In the genomic region with DNA sequence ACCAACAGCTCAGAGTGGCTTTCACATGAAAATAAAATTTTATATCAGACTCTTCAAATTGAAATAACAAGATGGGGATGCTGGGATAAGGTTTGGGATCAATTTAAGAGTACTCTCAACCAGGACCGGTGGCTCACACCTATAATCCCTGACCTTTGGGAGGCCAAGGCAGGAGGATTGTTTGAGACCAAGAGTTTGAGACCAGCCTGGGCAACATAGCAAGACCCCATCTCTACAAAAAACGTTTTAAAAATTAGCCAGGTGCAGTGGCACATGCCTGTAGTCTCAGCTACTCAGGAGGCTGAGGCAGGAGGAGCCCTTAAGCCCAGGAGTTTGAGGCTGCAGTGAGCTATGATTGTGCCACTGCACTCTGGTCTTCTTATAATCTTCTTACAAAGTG, we compare ENCODE assay signal across 17 cellular contexts. TPM values are rescaled to one million over a fixed set of nuclear protein-coding genes. Genes with fewer than 3 reads are reported as not detected.
DNase-seq lines count a peak whose midpoint lies in the region; ATAC-seq and TF ChIP-seq lines count a peak whose summit lies in the region.
"Had no signal": no experiment of that assay in that cellular context is flagged by ENCODE, and none has a peak within 500 bp of the region (broad histone marks: within the 10 kb centered on the region; RNA-seq: fewer than 3 reads in every experiment).

No MANE protein-coding gene starts in this region.

- peaks cover 26% of the 10 kb centered on the region for H3K4me1 Mint-ChIP-seq in activated naive CD8-positive, alpha-beta T cell (ENCODE audit: low read depth)
- H3K4me1 Mint-ChIP-seq in activated naive CD8-positive, alpha-beta T cell treated with anti-CD3 and anti-CD28 coated beads, Interleukin-2, amount 50 U/mL, for 24 hours, result peaks cover 28% of the 10 kb centered on the region
- H3K4me1 Mint-ChIP-seq in brain, result peaks cover 73% of the 10 kb centered on the region
- H3K4me1 Mint-ChIP-seq in progenitor cell of endocrine pancreas (ENCODE audit: low read depth), result peaks cover 16% of the 10 kb centered on the region

- H3K27ac ChIP-seq in HEK293 (ENCODE audit: extremely low read depth, low read depth, low read length), result no peak overlapping the region
- H3K27ac ChIP-seq: BLaER1, HL-60 had no signal

- no peaks in the 10 kb centered on the region for H3K9me3 Mint-ChIP-seq in activated naive CD8-positive, alpha-beta T cell (ENCODE audit: low read depth)
- H3K9me3 Mint-ChIP-seq in activated naive CD8-positive, alpha-beta T cell treated with anti-CD3 and anti-CD28 coated beads, Interleukin-2, amount 50 U/mL, for 24 hours, result no peaks in the 10 kb centered on the region
- no peaks in the 10 kb centered on the region for H3K9me3 Mint-ChIP-seq in brain
- no peaks in the 10 kb centered on the region for H3K9me3 Mint-ChIP-seq in progenitor cell of endocrine pancreas (ENCODE audit: low read depth)
- H3K9me3 Mint-ChIP-seq: HFFc6 had no signal

- H3K27me3 Mint-ChIP-seq in activated naive CD8-positive, alpha-beta T cell, result no peaks in the 10 kb centered on the region
- H3K27me3 Mint-ChIP-seq in activated naive CD8-positive, alpha-beta T cell treated with anti-CD3 and anti-CD28 coated beads, Interleukin-2, amount 50 U/mL, for 24 hours, result no peaks in the 10 kb centered on the region
- H3K27me3 Mint-ChIP-seq in brain (peaks cover 7% of the 10 kb centered on the region), progenitor cell of endocrine pancreas (no peaks in the 10 kb centered on the region)

- H3K9me3 ChIP-seq in HEK293 (ENCODE audit: control insufficient read depth, insufficient read depth, low read depth, low read length), result no peaks in the 10 kb centered on the region
- H3K9me3 ChIP-seq: BLaER1, HAP-1 had no signal

- peaks cover 8% of the 10 kb centered on the region for H3K36me3 Mint-ChIP-seq in activated naive CD8-positive, alpha-beta T cell
- peaks cover 17% of the 10 kb centered on the region for H3K36me3 Mint-ChIP-seq in activated naive CD8-positive, alpha-beta T cell treated with anti-CD3 and anti-CD28 coated beads, Interleukin-2, amount 50 U/mL, for 24 hours (ENCODE audit: low read depth)
- H3K36me3 Mint-ChIP-seq in brain (peaks cover 35% of the 10 kb centered on the region), progenitor cell of endocrine pancreas (ENCODE audit: insufficient read depth) (peaks cover 15% of the 10 kb centered on the region)

- H3K4me1 ChIP-seq in HEK293 (ENCODE audit: control insufficient read depth, insufficient read depth, low read length), result 0 out of 2 replicates have a peak, but pooled peaks cover 2% of the 10 kb centered on the region

- CTCF ChIA-PET in HEK293 (lab: Yijun Ruan, JAX), result no interaction called here

- TF ChIP-seq CTCF in HEK293 (tag by site-specific recombination; IDR thresholded peaks at IDR 0.05), result no peak
- TF ChIP-seq CTCF in brain (conservative IDR thresholded peaks at IDR 0.05), result no peak
- no peak for TF ChIP-seq CTCF in progenitor cell of endocrine pancreas (IDR thresholded peaks at IDR 0.05; ENCODE audit: unreplicated experiment)

- H3K36me3 ChIP-seq in HEK293 (ENCODE audit: control insufficient read depth in 2 of 2, insufficient read depth in 1 of 2, low read length in 2 of 2), result peaks cover 30 to 57% of the 10 kb centered on the region in 2 experiments

- no peak for DNase-seq in activated naive CD8-positive, alpha-beta T cell treated with anti-CD3 and anti-CD28 coated beads, Interleukin-2, amount 50 U/mL, for 24 hours
- DNase-seq in progenitor cell of endocrine pancreas (ENCODE audit: low spot score, unreplicated experiment) (no peak), NAMALWA (ENCODE audit: low spot score) (no peak), NCI-H748 (lab: John Stamatoyannopoulos, UW; ENCODE audit: unreplicated experiment) (no peak)
- DNase-seq: 8988T, AML-193, DMS79, HFFc6, IMR-90 had no signal

- H3K27ac Mint-ChIP-seq in activated naive CD8-positive, alpha-beta T cell, result no peak overlapping the region
- no peak overlapping the region for H3K27ac Mint-ChIP-seq in activated naive CD8-positive, alpha-beta T cell treated with anti-CD3 and anti-CD28 coated beads, Interleukin-2, amount 50 U/mL, for 24 hours
- H3K27ac Mint-ChIP-seq in brain, result no peak overlapping the region
- no peak overlapping the region for H3K27ac Mint-ChIP-seq in progenitor cell of endocrine pancreas

- no peak for ATAC-seq in activated naive CD8-positive, alpha-beta T cell treated with anti-CD3 and anti-CD28 coated beads, Interleukin-2, amount 50 U/mL, for 24 hours
- no peak for ATAC-seq in GM21390 (IDR thresholded peaks at IDR 0.05; ENCODE audit: unreplicated experiment)
- ATAC-seq: GM12878 had no signal

- POLR2A ChIA-PET in HEK293 (lab: Yijun Ruan, JAX), result interaction anchor here (0.6 to 1.0 kb wide), 3 partner anchors 26 to 100 kb away, joined by 3 to 4 read pairs (median 3); partner anchors contain the start of gene KANSL3

- peak overlapping the region; percentile 61 for H3K4me3 Mint-ChIP-seq in activated naive CD8-positive, alpha-beta T cell
- H3K4me3 Mint-ChIP-seq in activated naive CD8-positive, alpha-beta T cell treated with anti-CD3 and anti-CD28 coated beads, Interleukin-2, amount 50 U/mL, for 24 hours, result no peak overlapping the region
- H3K4me3 Mint-ChIP-seq in brain, result peak overlapping the region in 3 of 5 experiments; percentile 68 to 76 (median 75)
- peak overlapping the region; percentile 48 for H3K4me3 Mint-ChIP-seq in progenitor cell of endocrine pancreas (ENCODE audit: low read depth)

- no peak overlapping the region for H3K4me3 ChIP-seq in HEK293 (ENCODE audit: low read depth, low read length)
- H3K4me3 ChIP-seq: BLaER1, GM12878, HAP-1 had no signal

TF ChIP-seq in HEK293, 187 proteins besides CTCF, POLR2A, EP300 and RAD21:
- TF ChIP-seq, protein P1, sequence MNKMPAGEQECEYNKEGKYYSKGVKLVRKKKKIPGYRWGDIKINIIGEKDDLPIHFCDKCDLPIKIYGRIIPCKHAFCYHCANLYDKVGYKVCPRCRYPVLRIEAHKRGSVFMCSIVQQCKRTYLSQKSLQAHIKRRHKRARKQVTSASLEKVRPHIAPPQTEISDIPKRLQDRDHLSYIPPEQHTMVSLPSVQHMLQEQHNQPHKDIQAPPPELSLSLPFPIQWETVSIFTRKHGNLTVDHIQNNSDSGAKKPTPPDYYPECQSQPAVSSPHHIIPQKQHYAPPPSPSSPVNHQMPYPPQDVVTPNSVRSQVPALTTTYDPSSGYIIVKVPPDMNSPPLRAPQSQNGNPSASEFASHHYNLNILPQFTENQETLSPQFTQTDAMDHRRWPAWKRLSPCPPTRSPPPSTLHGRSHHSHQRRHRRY (tag by site-specific recombination; IDR thresholded peaks at IDR 0.05), result no peak
- TF ChIP-seq, protein P2, sequence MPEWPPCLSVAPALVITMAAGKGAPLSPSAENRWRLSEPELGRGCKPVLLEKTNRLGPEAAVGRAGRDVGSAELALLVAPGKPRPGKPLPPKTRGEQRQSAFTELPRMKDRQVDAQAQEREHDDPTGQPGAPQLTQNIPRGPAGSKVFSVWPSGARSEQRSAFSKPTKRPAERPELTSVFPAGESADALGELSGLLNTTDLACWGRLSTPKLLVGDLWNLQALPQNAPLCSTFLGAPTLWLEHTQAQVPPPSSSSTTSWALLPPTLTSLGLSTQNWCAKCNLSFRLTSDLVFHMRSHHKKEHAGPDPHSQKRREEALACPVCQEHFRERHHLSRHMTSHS (tag by site-specific recombination; IDR thresholded peaks at IDR 0.05), result no peak
- TF ChIP-seq WT1 (tag by site-specific recombination; IDR thresholded peaks at IDR 0.05), result no peak
- TF ChIP-seq ZNF121 (tag by site-specific recombination; IDR thresholded peaks at IDR 0.05), result peak; percentile 72; the same call in 1 of the 2 replicates

RNA-seq across cellular contexts. Expression of gene LMAN2L, which starts 2.6 kb away (rescaled TPM):
- polyA plus RNA-seq in brain (ENCODE audit: insufficient read depth, low read depth, low replicate concordance), result 24.7 TPM
- 34.0 and 36.0 TPM in 2 replicates for total RNA-seq in progenitor cell of endocrine pancreas

RNA-seq across cellular contexts. Expression of gene CNNM4, which starts 23.5 kb away (rescaled TPM):
- polyA plus RNA-seq in brain (ENCODE audit: insufficient read depth, low read depth, low replicate concordance), result 6.3 TPM
- total RNA-seq in progenitor cell of endocrine pancreas, result 10.7 and 11.1 TPM in 2 replicates
